Comparison of ENCODE assay signal across 7 cellular contexts in the genomic region with DNA sequence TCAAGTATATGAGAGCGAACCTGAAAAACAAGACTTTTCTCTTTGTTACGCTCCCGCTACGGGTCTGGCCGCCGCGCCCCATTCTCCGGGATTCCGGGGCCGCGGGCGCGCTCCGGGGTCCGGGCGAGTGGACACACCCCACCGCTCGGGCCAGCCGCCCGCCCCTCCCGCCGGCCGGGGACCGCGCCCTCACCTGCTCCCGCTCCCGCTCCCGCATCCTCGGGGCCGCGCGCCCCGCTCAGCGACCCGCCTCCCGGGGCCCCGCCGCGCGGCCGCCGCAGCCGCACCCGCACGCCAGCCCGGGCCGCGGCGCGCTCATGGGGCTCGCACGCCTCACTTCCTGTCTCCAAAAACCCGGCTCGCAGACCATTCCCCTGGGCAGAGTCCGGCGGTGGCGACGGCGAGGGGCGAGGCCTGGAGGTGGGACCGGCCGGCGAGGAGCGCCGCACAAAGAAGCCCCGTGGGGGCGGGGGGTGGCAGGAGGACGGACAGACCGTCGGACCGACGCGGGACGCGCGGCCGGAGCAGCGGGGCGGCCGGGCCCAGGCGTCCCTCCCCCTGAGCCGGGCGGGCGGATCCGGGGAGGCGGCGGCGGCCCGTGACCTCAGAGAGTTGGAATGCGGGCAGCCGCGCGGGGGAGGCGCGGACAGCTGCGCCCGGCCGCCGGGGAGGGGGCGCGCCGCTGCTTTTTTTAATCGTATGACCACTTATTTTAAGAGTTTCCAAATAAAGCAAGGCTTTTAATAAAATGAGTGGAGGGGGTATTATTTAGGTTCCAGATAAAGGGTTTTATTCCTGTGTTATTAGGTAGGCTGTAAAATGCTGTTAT. TPM values are rescaled to one million over a fixed set of nuclear protein-coding genes. Genes with fewer than 3 reads are reported as not detected.
DNase-seq lines count a peak whose midpoint lies in the region; ATAC-seq, FAIRE-seq and TF ChIP-seq lines count a peak whose summit lies in the region.

A gene (minus strand): TSS at position 550 of the 829 bp plus-strand sequence. CDS start 4,590 bp downstream, outside the sequence.

- H4K20me1 ChIP-seq in keratinocyte (ENCODE audit: control insufficient read depth, extremely low read depth, insufficient read depth, low read length) = no peaks in the 10 kb centered on the region

- POLR2A ChIA-PET in RWPE1 (lab: Yijun Ruan, JAX; ENCODE audit: low non-redundant PET) = no interaction called here

- peak within 1 kb of the TSS; percentile 86 for H3K4me2 ChIP-seq in keratinocyte (ENCODE audit: control insufficient read depth, extremely low read depth, insufficient read depth, low read depth, low read length)

- peak within 1 kb of the TSS; percentile 73 for H2AFZ ChIP-seq in keratinocyte (ENCODE audit: control insufficient read depth, low read length)

- no peak for ATAC-seq in GM18907 (IDR thresholded peaks at IDR 0.05; ENCODE audit: unreplicated experiment)

- H3K27ac ChIP-seq in RWPE1 = peak within 1 kb of the TSS; percentile 91
- peak within 1 kb of the TSS; percentile 76 for H3K27ac ChIP-seq in colonic mucosa
- peak within 1 kb of the TSS; percentile 50 for H3K27ac ChIP-seq in keratinocyte (ENCODE audit: control insufficient read depth, insufficient read depth, low read length)
- peak within 1 kb of the TSS; percentile 56 to 93 (median 81) for H3K27ac ChIP-seq in skin epidermis

- no peaks in the 10 kb centered on the region for H3K9me3 ChIP-seq in HAP-1
- H3K9me3 ChIP-seq in colonic mucosa = no peaks in the 10 kb centered on the region
- no peaks in the 10 kb centered on the region for H3K9me3 ChIP-seq in keratinocyte (ENCODE audit: control insufficient read depth, low read depth, low read length)

- no peak for FAIRE-seq in keratinocyte (lab: Jason Lieb, UNC)

- peaks cover 38% of the 10 kb centered on the region for H3K79me2 ChIP-seq in keratinocyte (ENCODE audit: control insufficient read depth, insufficient read depth, low read length)

- intact Hi-C loops in colonic mucosa (cut with DNase I) = loop anchor here (5.0 kb wide), 1 partner anchor 62 kb away; no protein-coding TSS in a partner anchor

- H3K9ac ChIP-seq in colonic mucosa (ENCODE audit: low read depth in 2 of 2, low read length in 2 of 2) (peak within 1 kb of the TSS; percentile 79 to 86), keratinocyte (ENCODE audit: control insufficient read depth, extremely low read depth, insufficient read depth, low read length) (peak within 1 kb of the TSS; percentile 82)

- H3K36me3 ChIP-seq in HAP-1 (replicated peaks) = no peaks in the 10 kb centered on the region; the same call in 1 of the 2 replicates
- no peaks in the 10 kb centered on the region for H3K36me3 ChIP-seq in colonic mucosa
- H3K36me3 ChIP-seq in keratinocyte (ENCODE audit: control insufficient read depth in 2 of 2, extremely low read depth in 1 of 2, insufficient read depth in 2 of 2, low read length in 2 of 2) = peaks cover 0 to 2% of the 10 kb centered on the region in 2 experiments

- H3K9me1 ChIP-seq in keratinocyte (ENCODE audit: control insufficient read depth, extremely low read depth, insufficient read depth, low read length) = no peaks in the 10 kb centered on the region

- H3K4me1 ChIP-seq in HAP-1 = peaks cover 14% of the 10 kb centered on the region
- no peaks in the 10 kb centered on the region for H3K4me1 ChIP-seq in colonic mucosa
- peaks cover 12% of the 10 kb centered on the region for H3K4me1 ChIP-seq in keratinocyte (ENCODE audit: control insufficient read depth, extremely low read depth, insufficient read depth, low read length)

- TF ChIP-seq CTCF in RWPE1 (conservative IDR thresholded peaks at IDR 0.05; ENCODE audit: low read depth) (no peak), colonic mucosa (IDR thresholded peaks at IDR 0.05) (no peak), keratinocyte (optimal IDR thresholded peaks at IDR 0.05 in 1 of 3, IDR thresholded peaks at IDR 0.05 in 1 of 3, conservative IDR thresholded peaks at IDR 0.05 in 1 of 3; ENCODE audit: extremely low read depth in 1 of 3, insufficient read depth in 2 of 3, low read length in 3 of 3) (no peak)

- H3K4me3 ChIP-seq in HAP-1 (peak within 1 kb of the TSS; percentile 48), colonic mucosa (peak within 1 kb of the TSS; percentile 64), keratinocyte (ENCODE audit: control insufficient read depth in 2 of 3, extremely low read depth in 1 of 3, insufficient read depth in 2 of 3, low read depth in 1 of 3, low read length in 3 of 3) (peak within 1 kb of the TSS; percentile 68 to 97 (median 93)), skin epidermis (peak within 1 kb of the TSS; percentile 42 to 72 (median 54))

- DNase-seq in G401 (ENCODE audit: low spot score) = peak; percentile 48
- DNase-seq in HAP-1 (ENCODE audit: low spot score in 2 of 2) = peak; percentile 39 to 75
- peak; percentile 81 for DNase-seq in RWPE1 (ENCODE audit: low spot score)
- peak; percentile 79 for DNase-seq in colonic mucosa
- no peak for DNase-seq in keratinocyte (ENCODE audit: low read depth, low spot score)

- dilution Hi-C loops in keratinocyte (cut with MboI; ENCODE audit: extremely low pct_ligation_motif_present, low sequenced_read_pairs) = no loop called here

- H3K27me3 ChIP-seq in HAP-1 (ENCODE audit: low read depth) (peaks cover 10% of the 10 kb centered on the region), colonic mucosa (no peaks in the 10 kb centered on the region), keratinocyte (ENCODE audit: control insufficient read depth, extremely low read depth, insufficient read depth, low read length) (no peaks in the 10 kb centered on the region)

- CTCF ChIA-PET in RWPE1 (lab: Yijun Ruan, JAX) = no interaction called here

- in situ Hi-C loops in G401 (cut with HindIII; ENCODE audit: low sequenced_read_pairs) = no loop called here
- in situ Hi-C loops in HAP-1 (cut with MboI; ENCODE audit: low sequenced_read_pairs) = no loop called here

RNA-seq across cellular contexts. Expression of the gene that starts here (rescaled TPM):
- 1.2 and 3.6 TPM in 2 replicates for total RNA-seq in G401 (2014; rRNA removed; shearing (Covaris generic))
- total RNA-seq in colonic mucosa = 10 to 100 TPM; 22.2 to 23.6 TPM
- polyA plus RNA-seq in keratinocyte = 5.5 to 7.5 TPM (median 7.4 TPM) in 3 replicates
- polyA plus RNA-seq in keratinocyte (2011; ENCODE audit: low read depth) = 20.3 TPM
- polyA plus RNA-seq in keratinocyte (2011; cell fraction: cytosol; rRNA removed) = 5.1 and 6.9 TPM in 2 replicates
- 16.2 and 18.2 TPM in 2 replicates for polyA plus RNA-seq in keratinocyte (2011; cell fraction: nucleus; rRNA removed)
- 9.8 and 13.1 TPM in 2 replicates for polyA plus RNA-seq in keratinocyte (2012; ENCODE audit: low replicate concordance)
- 6.9 to 11.1 TPM (median 8.8 TPM) in 3 replicates for polyA minus RNA-seq in keratinocyte
- 8.4 TPM for polyA minus RNA-seq in keratinocyte (2011; cell fraction: cytosol; rRNA and poly(A)+ RNA removed)
- polyA minus RNA-seq in keratinocyte (2011; cell fraction: nucleus; rRNA and poly(A)+ RNA removed) = 10.2 and 18.8 TPM in 2 replicates
